10 cellular contexts compared by ENCODE assay signal in genomic region chr10:100737359-100738054, GRCh38. TPM values are rescaled to one million over a fixed set of nuclear protein-coding genes. Genes with fewer than 3 reads are reported as not detected.
DNase-seq lines count a peak whose midpoint lies in the region; ATAC-seq and TF ChIP-seq lines count a peak whose summit lies in the region.
"Had no signal": no experiment of that assay in that cellular context is flagged by ENCODE, and none has a peak within 500 bp of the region (broad histone marks: within the 10 kb centered on the region; RNA-seq: fewer than 3 reads in every experiment).

No MANE protein-coding gene starts in this region.

- H3K4me3 ChIP-seq in AG10803 (ENCODE audit: low read length) (peak overlapping the region; percentile 9; the same call in 1 of the 2 replicates), HUES64 (ENCODE audit: low read length) (peak overlapping the region; percentile 14)

- H3K9ac ChIP-seq in HUES64 (ENCODE audit: low read depth, low read length): no peak overlapping the region

- H3K27me3 Mint-ChIP-seq in dendritic cell treated with granulocyte-macrophage colony-stimulating factor and Interleukin-4, amounts not matched to agents 40 ng/mL and 50 ng/mL, for 4 days: peaks cover 99% of the 10 kb centered on the region
- peaks cover 100% of the 10 kb centered on the region for H3K27me3 Mint-ChIP-seq in nephron (ENCODE audit: low read depth)
- peaks cover 100% of the 10 kb centered on the region for H3K27me3 Mint-ChIP-seq in mesothelial cell of epicardium (ENCODE audit: low read depth)

- H3K9me3 Mint-ChIP-seq in dendritic cell treated with granulocyte-macrophage colony-stimulating factor and Interleukin-4, amounts not matched to agents 40 ng/mL and 50 ng/mL, for 4 days: no peaks in the 10 kb centered on the region
- H3K9me3 Mint-ChIP-seq in nephron: no peaks in the 10 kb centered on the region
- H3K9me3 Mint-ChIP-seq in mesothelial cell of epicardium: no peaks in the 10 kb centered on the region

- H3K27ac ChIP-seq in HUES64 (ENCODE audit: low read depth, low read length): no peak overlapping the region

- peaks cover 24% of the 10 kb centered on the region for H3K4me1 Mint-ChIP-seq in dendritic cell treated with granulocyte-macrophage colony-stimulating factor and Interleukin-4, amounts not matched to agents 40 ng/mL and 50 ng/mL, for 4 days (ENCODE audit: low read depth)
- H3K4me1 Mint-ChIP-seq in nephron (peaks cover 30% of the 10 kb centered on the region), mesothelial cell of epicardium (peaks cover 3% of the 10 kb centered on the region)

- H3K4me1 ChIP-seq in HUES64 (ENCODE audit: insufficient read depth, low read length): peaks cover 24% of the 10 kb centered on the region; the same call in 1 of the 2 replicates

- H3K4me3 Mint-ChIP-seq in dendritic cell treated with granulocyte-macrophage colony-stimulating factor and Interleukin-4, amounts not matched to agents 40 ng/mL and 50 ng/mL, for 4 days: peak overlapping the region; percentile 65
- H3K4me3 Mint-ChIP-seq in nephron (peak overlapping the region; percentile 82 to 88 (median 84)), mesothelial cell of epicardium (no peak overlapping the region)

- no peak for ATAC-seq in HG02678 (IDR thresholded peaks at IDR 0.05; ENCODE audit: unreplicated experiment)
- ATAC-seq: PC-3 had no signal

- DNase-seq in AG10803 (ENCODE audit: low read depth) (no peak), hepatic stellate cell (ENCODE audit: low spot score) (no peak), mesothelial cell of epicardium (ENCODE audit: low spot score in 2 of 2, unreplicated experiment in 2 of 2) (no peak), DMS79 (lab: John Stamatoyannopoulos, UW) (no peak)
- DNase-seq: DND-41, PC-3 had no signal

- intact Hi-C loops in dendritic cell treated with granulocyte-macrophage colony-stimulating factor and Interleukin-4, amounts not matched to agents 40 ng/mL and 50 ng/mL, for 4 days (cut with micrococcal nuclease): no loop called here

- no peak for TF ChIP-seq CTCF in AG10803 (conservative IDR thresholded peaks at IDR 0.05; ENCODE audit: low read length)
- TF ChIP-seq CTCF in nephron (IDR thresholded peaks at IDR 0.05; ENCODE audit: unreplicated experiment in 3 of 3): no peak
- TF ChIP-seq CTCF in mesothelial cell of epicardium (IDR thresholded peaks at IDR 0.05; ENCODE audit: unreplicated experiment): no peak

- H3K36me3 ChIP-seq in HUES64 (ENCODE audit: insufficient read depth, low read length): no peaks in the 10 kb centered on the region

- H3K27ac Mint-ChIP-seq in dendritic cell treated with granulocyte-macrophage colony-stimulating factor and Interleukin-4, amounts not matched to agents 40 ng/mL and 50 ng/mL, for 4 days: no peak overlapping the region
- peak overlapping the region; percentile 57 to 99 (median 83) for H3K27ac Mint-ChIP-seq in nephron
- H3K27ac Mint-ChIP-seq in mesothelial cell of epicardium: no peak overlapping the region

- H3K27me3 ChIP-seq in HUES64 (ENCODE audit: insufficient read depth, low read length): peaks cover 100% of the 10 kb centered on the region

- under 1% methylated on average over 48 of the region's 51 CpGs for WGBS in HUES64

- H3K9me3 ChIP-seq in HUES64 (ENCODE audit: insufficient read depth, low read depth, low read length): no peaks in the 10 kb centered on the region

- H3K36me3 Mint-ChIP-seq in dendritic cell treated with granulocyte-macrophage colony-stimulating factor and Interleukin-4, amounts not matched to agents 40 ng/mL and 50 ng/mL, for 4 days (ENCODE audit: low read depth): no peaks in the 10 kb centered on the region
- H3K36me3 Mint-ChIP-seq in nephron (ENCODE audit: low read depth): no peaks in the 10 kb centered on the region
- H3K36me3 Mint-ChIP-seq in mesothelial cell of epicardium: no peaks in the 10 kb centered on the region

RNA-seq across cellular contexts. Expression of gene PAX2, which starts 7.9 kb away (rescaled TPM):
- polyA plus RNA-seq in HUES64 (2013, experiment 1 of 2): 1.3 TPM
- 1.5 TPM for polyA plus RNA-seq in HUES64 (2013, experiment 2 of 2)
- total RNA-seq in mesothelial cell of epicardium: not detected in 3 replicates
- total RNA-seq: PC-3 had no signal

Comparison
In these comparisons a context has a peak if more than half of its experiments do, and no peak if none do; other contexts are left out.
1. H3K27ac Mint-ChIP-seq: peak in nephron (3 of 3); none in dendritic cell treated with granulocyte-macrophage colony-stimulating factor and Interleukin-4, amounts not matched to agents 40 ng/mL and 50 ng/mL, for 4 days (single experiment) and mesothelial cell of epicardium (single experiment).